ENCODE assay signal across 8 cellular contexts in genomic region chr1:225810579-225811538, GRCh38. TPM values are rescaled to one million over a fixed set of nuclear protein-coding genes. Genes with fewer than 3 reads are reported as not detected.
DNase-seq lines count a peak whose midpoint lies in the region; ATAC-seq and TF ChIP-seq lines count a peak whose summit lies in the region.
"Not testable (repeated sequence)": the region's sequence is repeated elsewhere in the genome, so short reads cannot be mapped to it uniquely, and the experiment has no call there.

No MANE protein-coding gene starts in this region.

- H3K36me3 ChIP-seq in brain microvascular endothelial cell (replicated peaks); trophoblast cell (ENCODE audit: control insufficient read depth in 1 of 2, insufficient read depth in 2 of 2, low read length in 2 of 2); upper lobe of left lung: not testable (repeated sequence)

- WGBS in lower leg skin, 2 donors = 9 to 21% methylated on average over 29 of the region's 29 CpGs
- no CpG with 5 or more reads among the region's 29 CpGs for WGBS in trophoblast cell (ENCODE audit: extremely low coverage, insufficient coverage, insufficient read length)
- WGBS in upper lobe of left lung, 2 donors = 7 to 8% methylated on average over 16 to 26 of the region's 29 CpGs

- peak overlapping the region; percentile 34 for H4K12ac ChIP-seq in trophoblast cell (ENCODE audit: low read depth, low read length)

- DNase-seq in D341Med (ENCODE audit: low spot score) (peak; percentile 76), LoVo (ENCODE audit: low spot score) (peak; percentile 14), fibroblast of the aortic adventitia (ENCODE audit: low read depth) (peak; percentile 28), lower leg skin (ENCODE audit: low spot score in 2 of 2) (peak in 1 of 2 donors; percentile 87), trophoblast cell (peak; percentile 12 to 50), upper lobe of left lung (peak; percentile 82 to 90)
- not testable (repeated sequence) for DNase-seq in T-helper 2 cell treated with Interferon-gamma antibody and Interleukin-4, amounts not matched to agents 5 μg/mL and 100 μg/mL, for 36 hours (ENCODE audit: low spot score); brain microvascular endothelial cell

- H3K27ac Mint-ChIP-seq in T-helper 2 cell treated with Interferon-gamma antibody and Interleukin-4, amounts not matched to agents 5 μg/mL and 100 μg/mL, for 36 hours = not testable (repeated sequence)

- intact Hi-C loops in lower leg skin (cut with DNase I; ENCODE audit: low total_unique reads) = not testable (repeated sequence)

- not testable (repeated sequence) for H3K23ac ChIP-seq in trophoblast cell (ENCODE audit: low read length)

- peak overlapping the region; percentile 77 for H3K14ac ChIP-seq in trophoblast cell (ENCODE audit: low read length)

- not testable (repeated sequence) for H3K27me3 ChIP-seq in brain microvascular endothelial cell (replicated peaks); trophoblast cell (ENCODE audit: insufficient read depth, low read length); upper lobe of left lung

- peak overlapping the region; percentile 92 for H3K18ac ChIP-seq in trophoblast cell (ENCODE audit: low read length)

- H3K4me2 ChIP-seq in trophoblast cell (ENCODE audit: low read length) = peak overlapping the region; percentile 89

- not testable (repeated sequence) for H3K79me2 ChIP-seq in trophoblast cell (ENCODE audit: control insufficient read depth, insufficient read depth, low read length, poor library complexity)

- H2BK12ac ChIP-seq in trophoblast cell (ENCODE audit: low read length) = not testable (repeated sequence)

- peak overlapping the region; percentile 26 for H2BK120ac ChIP-seq in trophoblast cell (ENCODE audit: insufficient read depth, low read length, poor library complexity)

- peak overlapping the region; percentile 61 for H2AFZ ChIP-seq in trophoblast cell (ENCODE audit: insufficient read depth, low read length, poor library complexity)

- TF ChIP-seq CTCF in brain microvascular endothelial cell (IDR thresholded peaks at IDR 0.05; ENCODE audit: low read depth, low read length, missing control alignments); fibroblast of the aortic adventitia (IDR thresholded peaks at IDR 0.05; ENCODE audit: insufficient read depth, low read length); lower leg skin (IDR thresholded peaks at IDR 0.05); upper lobe of left lung (IDR thresholded peaks at IDR 0.05): not testable (repeated sequence)

- H3K4me1 ChIP-seq in trophoblast cell (ENCODE audit: control insufficient read depth in 1 of 2, insufficient read depth in 2 of 2, low read length in 2 of 2) = peaks cover 6 to 21% of the 10 kb centered on the region in 2 experiments
- peaks cover 49 to 61% (median 51%) of the 10 kb centered on the region in 4 donors for H3K4me1 ChIP-seq in upper lobe of left lung

- H4K8ac ChIP-seq in trophoblast cell (ENCODE audit: low read depth, low read length) = peak overlapping the region; percentile 48

- H2AK5ac ChIP-seq in trophoblast cell (ENCODE audit: low read length) = not testable (repeated sequence)

- peak overlapping the region; percentile 89 for H3K9ac ChIP-seq in trophoblast cell (ENCODE audit: low read length)

- peaks cover 17% of the 10 kb centered on the region for H3K27me3 Mint-ChIP-seq in T-helper 2 cell treated with Interferon-gamma antibody and Interleukin-4, amounts not matched to agents 5 μg/mL and 100 μg/mL, for 36 hours (ENCODE audit: low read depth)

- H3K4ac ChIP-seq in trophoblast cell (ENCODE audit: low read depth, low read length) = not testable (repeated sequence)

- H3K27ac ChIP-seq in brain microvascular endothelial cell = not testable (repeated sequence)
- H3K27ac ChIP-seq in trophoblast cell (ENCODE audit: low read depth, low read length) (peak overlapping the region; percentile 66), upper lobe of left lung (peak overlapping the region; percentile 67 to 89 (median 83))

- H3K79me1 ChIP-seq in trophoblast cell (ENCODE audit: low read length) = not testable (repeated sequence)

- H2BK5ac ChIP-seq in trophoblast cell (ENCODE audit: low read depth, low read length, poor library complexity) = not testable (repeated sequence)

- H3K4me3 Mint-ChIP-seq in T-helper 2 cell treated with Interferon-gamma antibody and Interleukin-4, amounts not matched to agents 5 μg/mL and 100 μg/mL, for 36 hours = peak overlapping the region; percentile 83

- TF ChIP-seq EP300 in upper lobe of left lung (IDR thresholded peaks at IDR 0.05) = not testable (repeated sequence)

- not testable (repeated sequence) for ATAC-seq in upper lobe of left lung (ENCODE audit: low FRiP score in 2 of 2)

- not testable (repeated sequence) for H3K9me3 ChIP-seq in trophoblast cell (ENCODE audit: insufficient read depth, low read depth, low read length); upper lobe of left lung

- H3K4me3 ChIP-seq in brain microvascular endothelial cell (ENCODE audit: low read depth, low read length) (peak overlapping the region; percentile 69), fibroblast of the aortic adventitia (ENCODE audit: low read depth, low read length) (peak overlapping the region; percentile 91), lower leg skin (ENCODE audit: low read depth, poor library complexity, severe bottlenecking) (peak overlapping the region; percentile 40), trophoblast cell (ENCODE audit: low read depth, low read length) (peak overlapping the region; percentile 91), upper lobe of left lung (peak overlapping the region; percentile 50 to 77 (median 59))

- not testable (repeated sequence) for H3K4me1 Mint-ChIP-seq in T-helper 2 cell treated with Interferon-gamma antibody and Interleukin-4, amounts not matched to agents 5 μg/mL and 100 μg/mL, for 36 hours (ENCODE audit: low read depth)

- in situ Hi-C loops in brain microvascular endothelial cell (cut with HindIII; ENCODE audit: low pct_ligation_motif_present, low sequenced_read_pairs) = loop anchor here (25.0 kb wide), 1 partner anchor 176 kb away; the partner anchor contains the start of gene SDE2

- not testable (repeated sequence) for H3K9me3 Mint-ChIP-seq in T-helper 2 cell treated with Interferon-gamma antibody and Interleukin-4, amounts not matched to agents 5 μg/mL and 100 μg/mL, for 36 hours

- not testable (repeated sequence) for H3K36me3 Mint-ChIP-seq in T-helper 2 cell treated with Interferon-gamma antibody and Interleukin-4, amounts not matched to agents 5 μg/mL and 100 μg/mL, for 36 hours (ENCODE audit: low read depth)

- not testable (repeated sequence) for TF ChIP-seq POLR2A in lower leg skin (IDR thresholded peaks at IDR 0.05)
- peak in 1 of 4 donors; percentile 42 for TF ChIP-seq POLR2A in upper lobe of left lung (IDR thresholded peaks at IDR 0.05)

- peak overlapping the region; percentile 10 for H4K91ac ChIP-seq in trophoblast cell (ENCODE audit: low read depth, low read length)

RNA-seq across cellular contexts. Expression of gene EPHX1, which starts 0.9 kb away (rescaled TPM):
- 39.4 and 57.6 TPM in 2 replicates for total RNA-seq in fibroblast of the aortic adventitia (ENCODE audit: low replicate concordance)
- total RNA-seq in lower leg skin = 10 to 100 TPM; 42.9 to 62.7 (median 56.8) TPM
- polyA plus RNA-seq in trophoblast cell (2013) = 44.6 and 45.9 TPM in 2 replicates
- total RNA-seq in upper lobe of left lung = 100 to 1,000 TPM in 5 of 6 donors, 10 to 100 TPM in 1; 82.8 to 205 (median 141) TPM

RNA-seq across cellular contexts. Expression of gene SRP9, which starts 33.2 kb away (rescaled TPM):
- total RNA-seq in fibroblast of the aortic adventitia (ENCODE audit: low replicate concordance) (117 and 330 TPM in 2 replicates), lower leg skin (100 to 1,000 TPM; 117 to 191 (median 154) TPM), upper lobe of left lung (100 to 1,000 TPM in 4 of 6 donors, 10 to 100 TPM in 2; 34.5 to 157 (median 125) TPM)
- 268 and 277 TPM in 2 replicates for polyA plus RNA-seq in trophoblast cell (2013)

Comparison
In these comparisons a context has a peak if more than half of its experiments do, and no peak if none do; other contexts are left out.
1. H3K4me3 ChIP-seq: peak in every context shown above with its lines; median percentile 91 in fibroblast of the aortic adventitia; 91 in trophoblast cell; 69 in brain microvascular endothelial cell; 59 in upper lobe of left lung; 40 in lower leg skin.